8 cellular contexts compared by ENCODE assay signal in the genomic region with DNA sequence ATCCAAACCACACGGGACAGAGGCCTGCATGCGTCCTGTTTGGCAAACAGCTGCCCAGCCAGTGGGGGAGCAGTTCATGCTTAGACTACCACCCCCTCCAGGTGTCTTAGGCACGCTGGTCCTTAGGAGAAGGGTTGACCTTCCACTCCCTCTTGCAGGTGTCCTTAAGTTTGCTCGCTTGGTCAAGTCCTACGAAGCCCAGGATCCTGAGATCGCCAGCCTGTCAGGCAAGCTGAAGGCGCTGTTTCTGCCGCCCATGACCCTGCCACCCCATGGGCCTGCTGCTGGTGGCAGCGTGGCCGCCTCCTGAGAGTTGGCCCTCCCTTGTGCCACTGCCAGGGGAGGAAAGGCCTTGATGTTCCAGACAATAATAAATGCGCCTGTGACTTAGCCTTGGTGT. TPM values are rescaled to one million over a fixed set of nuclear protein-coding genes. Genes with fewer than 3 reads are reported as not detected.
DNase-seq lines count a peak whose midpoint lies in the region; ATAC-seq and TF ChIP-seq lines count a peak whose summit lies in the region.

No MANE protein-coding gene starts in this region.

- no peaks in the 10 kb centered on the region for H3K36me3 ChIP-seq in PC-9 (ENCODE audit: low read depth)

- H3K4me2 ChIP-seq in PC-9: peak overlapping the region; percentile 82

- H3K79me2 ChIP-seq in PC-9 (ENCODE audit: low read depth): peaks cover 28% of the 10 kb centered on the region; the same call in 1 of the 2 replicates

- BruUV-seq in PC-9 (replicated peaks; lab: Mats Ljungman, UMichigan): no TSS peak

- no peak for ATAC-seq in HG03045 (IDR thresholded peaks at IDR 0.05; ENCODE audit: unreplicated experiment)

- no peaks in the 10 kb centered on the region for H3K9me2 ChIP-seq in PC-9 (ENCODE audit: insufficient read depth)

- H2AFZ ChIP-seq in PC-9: peak overlapping the region; percentile 79; the same call in 1 of the 2 replicates

- intact Hi-C loops in PC-9 (cut with micrococcal nuclease; ENCODE audit: unreplicated experiment): loop anchor here (1.0 kb wide), 6 partner anchors 17 to 147 kb away; a partner anchor contains a TSS

- H3K27me3 Mint-ChIP-seq in progenitor cell of endocrine pancreas: no peaks in the 10 kb centered on the region

- peaks cover 9% of the 10 kb centered on the region for H3K36me3 Mint-ChIP-seq in progenitor cell of endocrine pancreas (ENCODE audit: insufficient read depth)

- H3K27ac ChIP-seq in PC-9 (peak overlapping the region; percentile 69), epithelial cell of prostate (peak overlapping the region; percentile 88)

- H3K27ac Mint-ChIP-seq in progenitor cell of endocrine pancreas: peak overlapping the region; percentile 100

- CTCF ChIA-PET in PC-9 (lab: Charles Lee): interaction anchor here (0.6 to 4.4 kb wide), 15 partner anchors 16 to 368 kb away, joined by 3 to 47 read pairs (median 7); a partner anchor contains a TSS

- H3F3A ChIP-seq in PC-9 (ENCODE audit: insufficient read depth, low read depth): peaks cover 48% of the 10 kb centered on the region

- TF ChIP-seq CTCF in GM12864 (IDR thresholded peaks at IDR 0.05; ENCODE audit: low read depth, low read length, missing control alignments) (no peak), PC-9 (conservative IDR thresholded peaks at IDR 0.05) (no peak), progenitor cell of endocrine pancreas (IDR thresholded peaks at IDR 0.05; ENCODE audit: unreplicated experiment) (no peak)

- H3K9me3 ChIP-seq in PC-9 (ENCODE audit: insufficient read depth, low read depth): no peaks in the 10 kb centered on the region

- H3K4me1 Mint-ChIP-seq in progenitor cell of endocrine pancreas (ENCODE audit: low read depth): peaks cover 38% of the 10 kb centered on the region

- no peak for DNase-seq in GM12864 (ENCODE audit: low read depth)
- DNase-seq in PC-9: no peak
- no peak for DNase-seq in epithelial cell of prostate (ENCODE audit: low read depth, low spot score)
- DNase-seq in progenitor cell of endocrine pancreas (ENCODE audit: low spot score, unreplicated experiment): no peak
- DNase-seq in KG1 (lab: John Stamatoyannopoulos, UW): no peak
- no peak for DNase-seq in NCI-H146 (lab: John Stamatoyannopoulos, UW)
- DNase-seq in NCI-H345 treated with DMSO at 0.1 percent for 48 hours (lab: John Stamatoyannopoulos, UW; ENCODE audit: unreplicated experiment): no peak

- no peaks in the 10 kb centered on the region for H4K20me1 ChIP-seq in PC-9 (ENCODE audit: insufficient read depth)

- peak overlapping the region; percentile 86 for H3K4me3 Mint-ChIP-seq in progenitor cell of endocrine pancreas (ENCODE audit: low read depth)

- POLR2A ChIA-PET in PC-9 (lab: Charles Lee; ENCODE audit: unreplicated experiment): interaction anchor here (0.5 to 3.6 kb wide), 20 partner anchors 14 to 1004 kb away, joined by 3 to 54 read pairs (median 6); a partner anchor contains a TSS

- peaks cover 20% of the 10 kb centered on the region for H3K4me1 ChIP-seq in PC-9 (replicated peaks; ENCODE audit: insufficient read depth)

- H3K9me3 Mint-ChIP-seq in progenitor cell of endocrine pancreas (ENCODE audit: low read depth): no peaks in the 10 kb centered on the region

- H3K4me3 ChIP-seq in GM12864 (ENCODE audit: low read depth, low read length): peak overlapping the region; percentile 58
- peak overlapping the region; percentile 67 for H3K4me3 ChIP-seq in PC-9

- H3K27me3 ChIP-seq in PC-9 (ENCODE audit: insufficient read depth, low read depth): no peaks in the 10 kb centered on the region

RNA-seq across cellular contexts. Expression of a gene that starts 1.8 kb away (rescaled TPM):
- total RNA-seq in PC-9 (2021) (198 and 218 TPM in 2 replicates), progenitor cell of endocrine pancreas (268 and 277 TPM in 2 replicates)

RNA-seq across cellular contexts. Expression of a gene that starts 2.0 kb away (rescaled TPM):
- total RNA-seq in PC-9 (2021): not detected in 2 replicates
- total RNA-seq in progenitor cell of endocrine pancreas: not detected in 2 replicates

RNA-seq across cellular contexts. Expression of a gene that starts 5.5 kb away (rescaled TPM):
- total RNA-seq in PC-9 (2021) (84.1 and 92.7 TPM in 2 replicates), progenitor cell of endocrine pancreas (65.4 and 70.2 TPM in 2 replicates)

RNA-seq across cellular contexts. Expression of a gene that starts 17.9 kb away (rescaled TPM):
- total RNA-seq in PC-9 (2021) (158 and 159 TPM in 2 replicates), progenitor cell of endocrine pancreas (226 and 250 TPM in 2 replicates)

RNA-seq across cellular contexts. Expression of a gene that starts 24.9 kb away (rescaled TPM):
- total RNA-seq in PC-9 (2021) (384 and 386 TPM in 2 replicates), progenitor cell of endocrine pancreas (339 and 353 TPM in 2 replicates)
